30 cellular contexts compared by ENCODE assay signal in the genomic region with DNA sequence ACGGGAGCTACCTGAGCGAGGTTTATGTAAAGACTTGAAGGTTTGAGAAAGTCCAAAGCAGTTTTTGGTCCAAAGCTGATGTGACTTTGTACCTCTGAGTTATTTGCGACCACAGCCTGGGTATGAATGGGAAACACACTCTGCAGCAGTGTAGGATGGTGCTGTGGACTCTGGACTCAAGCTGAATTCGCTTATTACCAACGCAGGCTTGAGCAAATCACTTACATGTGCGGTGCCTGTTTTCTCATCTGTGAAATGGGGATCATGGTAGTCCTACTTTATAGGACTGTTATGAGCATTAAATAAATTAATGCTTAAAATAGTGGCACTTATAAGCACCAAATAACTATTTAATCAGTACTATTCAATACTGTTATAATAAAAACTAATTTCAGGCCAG.
DNase-seq lines count a peak whose midpoint lies in the region; ATAC-seq, FAIRE-seq and TF ChIP-seq lines count a peak whose summit lies in the region.
"Had no signal": no experiment of that assay in that cellular context is flagged by ENCODE, and none has a peak within 500 bp of the region (broad histone marks: within the 10 kb centered on the region; RNA-seq: fewer than 3 reads in every experiment).

No MANE protein-coding gene starts in this region.

- H3K4me3 ChIP-seq in HepG2 (replicated peaks in 1 of 3; ENCODE audit: insufficient read depth in 1 of 3, low read depth in 2 of 3, low read length in 3 of 3) (no peak overlapping the region), right lobe of liver (no peak overlapping the region), small intestine (ENCODE audit: low read depth in 1 of 2, low read length in 2 of 2) (no peak overlapping the region)
- H3K4me3 ChIP-seq: A549; BLaER1; BLaER1 treated with 17β-estradiol and CSF1 and Interleukin-3, amounts not matched to agents 10 nM and 100 nM had no signal

- no peaks in the 10 kb centered on the region for H3K79me2 ChIP-seq in HepG2 (ENCODE audit: insufficient read depth, low read length)

- peak; percentile 15 for FAIRE-seq in HepG2 (lab: Jason Lieb, UNC)
- FAIRE-seq in small intestine (lab: Jason Lieb, UNC) = no peak
- FAIRE-seq: A204.1, A549, D721Med had no signal

- H3K9me3 ChIP-seq in HepG2 (ENCODE audit: low read length) (no peaks in the 10 kb centered on the region), right lobe of liver (no peaks in the 10 kb centered on the region), small intestine (ENCODE audit: control insufficient read depth, low read depth) (no peaks in the 10 kb centered on the region)
- H3K9me3 ChIP-seq: A549; BE2C; BLaER1; BLaER1 treated with 17β-estradiol and CSF1 and Interleukin-3, amounts not matched to agents 10 nM and 100 nM; Caco-2 had no signal

- no peaks in the 10 kb centered on the region for H4K20me1 ChIP-seq in HepG2 (ENCODE audit: insufficient read depth, low read length)
- H4K20me1 ChIP-seq: BLaER1 had no signal

- TF ChIP-seq POLR2A in HepG2 (IDR thresholded peaks at IDR 0.05; ENCODE audit: insufficient read depth in 1 of 2, low read depth in 2 of 2, low read length in 2 of 2) (no peak), right lobe of liver (IDR thresholded peaks at IDR 0.05) (no peak)

- H3K4me2 ChIP-seq in HepG2 (ENCODE audit: low read depth, low read length) = no peak overlapping the region
- H3K4me2 ChIP-seq: A549, BLaER1 had no signal

- H3K4me1 ChIP-seq in HepG2 (ENCODE audit: insufficient read depth, low read length) = peaks cover 32% of the 10 kb centered on the region
- H3K4me1 ChIP-seq in right lobe of liver = no peaks in the 10 kb centered on the region
- H3K4me1 ChIP-seq in small intestine (ENCODE audit: control insufficient read depth in 2 of 2, insufficient read depth in 1 of 2, low read depth in 1 of 2, low read length in 1 of 2) = no peaks in the 10 kb centered on the region
- H3K4me1 ChIP-seq: A549, BE2C had no signal

- no TSS peak for BruUV-seq in HepG2 (replicated peaks; lab: Mats Ljungman, UMichigan)

- POLR2A ChIA-PET in HepG2 (lab: Yijun Ruan, JAX) = no interaction called here

- intact Hi-C loops in HepG2 (cut with micrococcal nuclease; ENCODE audit: unreplicated experiment) = no loop called here
- intact Hi-C loops in right lobe of liver (cut with DNase I) = no loop called here

- TF ChIP-seq EP300 in HepG2 (IDR thresholded peaks at IDR 0.05; ENCODE audit: low read depth in 2 of 2, low read length in 2 of 2) = no peak
- TF ChIP-seq EP300 in HepG2 (CRISPR knock-in tag; IDR thresholded peaks at IDR 0.05; ENCODE audit: borderline replicate concordance) = no peak

- WGBS in HepG2 (ENCODE audit: low lambda C conversion rate) = 0% methylated on average over 6 of the region's 6 CpGs
- WGBS in right lobe of liver (ENCODE audit: insufficient coverage, low coverage, low lambda C conversion rate, missing lambda C conversion rate) = 64% methylated on average over 5 of the region's 6 CpGs
- 40 to 77% (median 59%) methylated on average over 6 of the region's 6 CpGs for WGBS in small intestine, 3 donors

- TF ChIP-seq CTCF in HepG2 (CRISPR knock-in tag; IDR thresholded peaks at IDR 0.05) (no peak), right lobe of liver (IDR thresholded peaks at IDR 0.05) (no peak)

- no peaks in the 10 kb centered on the region for H3K27me3 ChIP-seq in HepG2 (ENCODE audit: control insufficient read depth in 1 of 2, insufficient read depth in 2 of 2, low read length in 2 of 2)
- H3K27me3 ChIP-seq in right lobe of liver = no peaks in the 10 kb centered on the region
- H3K27me3 ChIP-seq in small intestine (ENCODE audit: control insufficient read depth in 2 of 2, insufficient read depth in 2 of 2, low read length in 2 of 2) = no peaks in the 10 kb centered on the region
- H3K27me3 ChIP-seq: BE2C; BLaER1; BLaER1 treated with 17β-estradiol and CSF1 and Interleukin-3, amounts not matched to agents 10 nM and 100 nM had no signal

- H3K27ac ChIP-seq in HepG2 (ENCODE audit: extremely low read length, insufficient read depth, low read length) (peak overlapping the region; percentile 15), right lobe of liver (no peak overlapping the region), small intestine (ENCODE audit: low read depth in 1 of 2, low read length in 1 of 2) (no peak overlapping the region)
- H3K27ac ChIP-seq: 22Rv1; A549; BLaER1; BLaER1 treated with 17β-estradiol and CSF1 and Interleukin-3, amounts not matched to agents 10 nM and 100 nM; C4-2B had no signal

- CTCF ChIA-PET in HepG2 (lab: Yijun Ruan, JAX; ENCODE audit: low intra/inter-chr PET ratio, low total read pairs) = no interaction called here

- H3K36me3 ChIP-seq in HepG2 (replicated peaks in 1 of 2; ENCODE audit: control insufficient read depth in 1 of 2, insufficient read depth in 2 of 2, low read length in 2 of 2) = no peaks in the 10 kb centered on the region
- H3K36me3 ChIP-seq in right lobe of liver = no peaks in the 10 kb centered on the region
- no peaks in the 10 kb centered on the region for H3K36me3 ChIP-seq in small intestine (ENCODE audit: control insufficient read depth in 2 of 2, insufficient read depth in 2 of 2, low read length in 2 of 2)
- H3K36me3 ChIP-seq: BE2C had no signal

- ATAC-seq in HepG2 (peak; percentile 57), right lobe of liver (no peak)
- ATAC-seq: A549; CD8-positive, alpha-beta T cell had no signal

- peak; percentile 43 for DNase-seq in HepG2 (ENCODE audit: low spot score)
- DNase-seq in right lobe of liver = no peak
- DNase-seq in small intestine = peak; percentile 9
- DNase-seq in iPS-NIHi7 (ENCODE audit: extremely low spot score) = no peak
- DNase-seq: 8988T; ACHN; BE2C; C1 segment of cervical spinal cord; Caco-2; Calu3; CD4-positive, alpha-beta memory T cell; CD4-positive, alpha-beta T cell; CD4-positive, CD25-positive, alpha-beta regulatory T cell; CD8-positive, alpha-beta memory T cell; CD8-positive, alpha-beta T cell; COR-L47; DMS 273 treated with DMSO at 0.1 percent for 48 hours; DMS153; DMS53; DMS79; DMS79 treated with DMSO at 0.1 percent for 48 hours; DND-41; EL had no signal

- no peak overlapping the region for H3K9ac ChIP-seq in HepG2 (ENCODE audit: insufficient read depth, low read depth, low read length)
- H3K9ac ChIP-seq: BLaER1; BLaER1 treated with 17β-estradiol and CSF1 and Interleukin-3, amounts not matched to agents 10 nM and 100 nM had no signal

- TF ChIP-seq RAD21 in HepG2 (CRISPR knock-in tag; IDR thresholded peaks at IDR 0.05) = no peak

- in situ Hi-C loops in HepG2 (cut with HindIII; ENCODE audit: extremely low pct_ligation_motif_present, low pct_unique_long_range_greater_than_20kb) = no loop called here

- H2AFZ ChIP-seq in HepG2 (ENCODE audit: low read length) = no peak overlapping the region

TF ChIP-seq in HepG2, 621 proteins besides CTCF, POLR2A, EP300 and RAD21 (continues in another document):
- no peak for TF ChIP-seq HMGA1 (CRISPR knock-in tag; conservative IDR thresholded peaks at IDR 0.05)
- TF ChIP-seq ZMYM2 (CRISPR knock-in tag; IDR thresholded peaks at IDR 0.05) = 0 out of 2 replicates have a peak, but pooled peaks have one; percentile 27
- 0 out of 2 replicates have a peak, but pooled peaks have one; percentile 17 for TF ChIP-seq HDAC1 (CRISPR knock-in tag; IDR thresholded peaks at IDR 0.05)
- TF ChIP-seq HNF4G (IDR thresholded peaks at IDR 0.05; ENCODE audit: borderline replicate concordance, low read depth, low read length) = peak; percentile 68
- TF ChIP-seq HNF4G (CRISPR knock-in tag; IDR thresholded peaks at IDR 0.05; ENCODE audit: borderline replicate concordance, low read depth) = no peak
- peak; percentile 20; the same call in 1 of the 2 replicates for TF ChIP-seq BHLHE40 (IDR thresholded peaks at IDR 0.05; ENCODE audit: low read length)
- 0 out of 2 replicates have a peak, but pooled peaks have one; percentile 18 for TF ChIP-seq ADNP (CRISPR knock-in tag; IDR thresholded peaks at IDR 0.05)
- TF ChIP-seq ZNF143 (CRISPR knock-in tag; IDR thresholded peaks at IDR 0.05) = no peak
- TF ChIP-seq KDM1A (CRISPR knock-in tag; IDR thresholded peaks at IDR 0.05) = peak; percentile 71
- TF ChIP-seq RCOR2 (CRISPR knock-in tag; IDR thresholded peaks at IDR 0.05) = peak; percentile 56; the same call in 1 of the 2 replicates
- no peak for TF ChIP-seq ZNF430 (CRISPR knock-in tag; IDR thresholded peaks at IDR 0.05)
- TF ChIP-seq, protein P1, sequence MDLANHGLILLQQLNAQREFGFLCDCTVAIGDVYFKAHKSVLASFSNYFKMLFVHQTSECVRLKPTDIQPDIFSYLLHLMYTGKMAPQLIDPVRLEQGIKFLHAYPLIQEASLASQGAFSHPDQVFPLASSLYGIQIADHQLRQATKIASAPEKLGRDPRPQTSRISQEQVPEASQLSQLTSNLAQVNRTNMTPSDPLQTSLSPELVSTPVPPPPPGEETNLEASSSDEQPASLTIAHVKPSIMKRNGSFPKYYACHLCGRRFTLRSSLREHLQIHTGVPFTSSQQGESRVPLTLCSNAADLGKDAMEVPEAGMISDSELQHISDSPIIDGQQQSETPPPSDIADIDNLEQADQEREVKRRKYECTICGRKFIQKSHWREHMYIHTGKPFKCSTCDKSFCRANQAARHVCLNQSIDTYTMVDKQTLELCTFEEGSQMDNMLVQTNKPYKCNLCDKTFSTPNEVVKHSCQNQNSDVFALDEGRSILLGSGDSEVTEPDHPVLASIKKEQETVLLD (CRISPR knock-in tag; IDR thresholded peaks at IDR 0.05; ENCODE audit: low read depth) = no peak
- TF ChIP-seq ZMYM3 (CRISPR knock-in tag; IDR thresholded peaks at IDR 0.05) = peak; percentile 92
- TF ChIP-seq ZNF629 (CRISPR knock-in tag; conservative IDR thresholded peaks at IDR 0.05) = peak; percentile 97
- TF ChIP-seq ZNF264 (CRISPR knock-in tag; IDR thresholded peaks at IDR 0.05) = 0 out of 2 replicates have a peak, but pooled peaks have one; percentile 62
- no peak for TF ChIP-seq SIX1 (CRISPR knock-in tag; IDR thresholded peaks at IDR 0.05; ENCODE audit: borderline replicate concordance)
- TF ChIP-seq SAP130 (CRISPR knock-in tag; IDR thresholded peaks at IDR 0.05; ENCODE audit: low read depth) = 0 out of 2 replicates have a peak, but pooled peaks have one; percentile 13
- no peak for TF ChIP-seq ZNF674 (CRISPR knock-in tag; IDR thresholded peaks at IDR 0.05; ENCODE audit: low read depth)
- peak; percentile 80 for TF ChIP-seq HNF4A (CRISPR knock-in tag; IDR thresholded peaks at IDR 0.05)

Comparison
In these comparisons a context has a peak if more than half of its experiments do, and no peak if none do; other contexts are left out.
1. DNase-seq: peak in HepG2 (single experiment) and small intestine (single experiment); none in right lobe of liver (0 of 3) and iPS-NIHi7 (single experiment).